ENCODE assay signal across 13 cellular contexts in the genomic region with DNA sequence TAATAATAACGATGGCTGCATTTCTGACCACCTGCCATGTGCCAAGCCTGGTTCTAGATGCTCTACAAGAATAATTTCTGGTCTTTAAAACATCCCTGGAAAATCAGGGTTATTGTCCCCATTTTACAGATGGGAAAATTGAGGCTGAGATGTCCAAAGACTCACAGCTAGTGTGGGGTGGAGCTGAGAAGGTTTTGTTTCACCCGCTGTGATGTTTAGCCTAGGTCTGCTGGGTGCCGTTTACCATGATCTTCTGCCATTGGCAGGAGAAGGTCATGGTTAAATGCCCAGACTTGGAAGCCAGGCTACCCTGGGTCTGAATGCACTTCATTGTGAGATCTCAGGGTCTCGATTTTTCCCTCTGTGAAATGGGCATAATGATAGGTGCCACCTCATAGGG.
"Had no signal": no experiment of that assay in that cellular context is flagged by ENCODE, and none has a peak within 500 bp of the region (broad histone marks: within the 10 kb centered on the region; RNA-seq: fewer than 3 reads in every experiment).

No MANE protein-coding gene starts in this region.

- H3K27ac Mint-ChIP-seq: activated naive CD8-positive, alpha-beta T cell had no signal

- H3K27ac ChIP-seq: left lung, tibial nerve, VCaP had no signal

- H3K36me3 Mint-ChIP-seq: activated naive CD8-positive, alpha-beta T cell had no signal

- H3K4me3 Mint-ChIP-seq: activated naive CD8-positive, alpha-beta T cell; T-cell had no signal

- DNase-seq: activated CD4-positive, alpha-beta T cell treated with anti-CD3 and anti-CD28 coated beads for 4 hours; activated effector memory CD4-positive, alpha-beta T cell treated with anti-CD3 and anti-CD28 coated beads, Interleukin-2, amount 50 U/mL, for 16 hours; foreskin melanocyte; head of caudate nucleus; islet precursor cell; left lung; mesendoderm; retina; stimulated activated CD4-positive, alpha-beta T cell treated with anti-CD3 and anti-CD28 coated beads, Interleukin-4, amount 100 ng/mL, for 4 hours; T-cell had no signal

- H3K27me3 Mint-ChIP-seq: activated naive CD8-positive, alpha-beta T cell; T-cell had no signal

- H3K9me3 ChIP-seq: left lung, tibial nerve had no signal

- H3K4me3 ChIP-seq: left lung, tibial nerve had no signal

- H3K27me3 ChIP-seq: left lung, tibial nerve had no signal

- ATAC-seq: left lung, T-cell had no signal

- H3K9me3 Mint-ChIP-seq: T-cell had no signal
